ENCODE assay signal across 12 cellular contexts in the genomic region with DNA sequence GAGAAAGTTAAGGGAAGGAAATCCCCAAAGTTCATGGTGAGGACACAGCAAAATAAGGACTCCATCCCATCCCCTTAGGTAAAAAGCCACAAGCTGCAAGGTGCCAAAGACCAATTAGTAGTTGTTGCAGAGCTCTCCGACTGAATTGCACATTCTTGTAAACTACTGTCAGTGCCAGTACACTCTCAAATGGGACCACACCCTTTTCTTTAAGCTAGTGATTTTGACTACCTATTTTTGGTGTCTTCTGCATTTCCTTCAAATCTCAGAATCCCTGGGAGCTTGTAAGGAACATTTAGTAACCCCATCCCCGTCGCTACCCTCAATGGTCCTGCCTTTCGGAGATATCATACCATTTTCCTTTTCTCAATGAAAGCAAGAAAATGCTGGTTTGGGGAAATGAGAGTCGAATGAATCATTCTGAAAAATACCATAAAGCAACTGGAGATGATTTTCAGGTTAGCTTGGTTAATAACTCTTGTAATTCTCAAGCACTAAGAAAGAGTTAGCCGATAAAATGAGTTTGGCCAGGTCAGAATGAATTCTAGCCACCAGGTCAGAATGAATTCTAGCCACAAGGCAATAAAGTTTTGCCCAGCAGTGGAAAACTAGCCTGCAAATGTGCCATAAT. TPM values are rescaled to one million over a fixed set of nuclear protein-coding genes. Genes with fewer than 3 reads are reported as not detected.
A peak's percentile ranks its signal among the peaks of the same experiment; 100 is the strongest.
DNase-seq lines count a peak whose midpoint lies in the region; ATAC-seq and TF ChIP-seq lines count a peak whose summit lies in the region.
"Had no signal": no experiment of that assay in that cellular context is flagged by ENCODE, and none has a peak within 500 bp of the region (broad histone marks: within the 10 kb centered on the region; RNA-seq: fewer than 3 reads in every experiment).

No MANE protein-coding gene starts in this region.

- DNase-seq in NCI-H1694 treated with DMSO at 0.1 percent for 48 hours (lab: John Stamatoyannopoulos, UW) (no peak), UCSD-AML1 (lab: John Stamatoyannopoulos, UW; ENCODE audit: unreplicated experiment) (no peak)
- DNase-seq: activated B cell treated with CpG ODN at 0.5 μM for 24 hours; NCI-H2081; stimulated activated CD4-positive, alpha-beta T cell treated with anti-CD3 and anti-CD28 coated beads, Interleukin-15, amount 100 ng/mL, for 24 hours; stimulated activated naive CD4-positive, alpha-beta T cell treated with Interleukin-2 at 50 U/mL for 16 hours had no signal

- H3K4me3 ChIP-seq in gastroesophageal sphincter: no peak overlapping the region

- H3K27me3 ChIP-seq in gastroesophageal sphincter: no peaks in the 10 kb centered on the region

- peaks cover 24% of the 10 kb centered on the region for H3K4me1 Mint-ChIP-seq in stimulated activated memory B cell treated with anti-CD40 and anti-IgM and Interleukin-4, amounts not matched to agents 10 μg/mL and 1 μg/mL and 100 μg/mL, for 72 hours

- no peak overlapping the region for H3K27ac ChIP-seq in gastroesophageal sphincter
- H3K27ac ChIP-seq: RWPE1 had no signal

- H3K27ac Mint-ChIP-seq in stimulated activated memory B cell treated with anti-CD40 and anti-IgM and Interleukin-4, amounts not matched to agents 10 μg/mL and 1 μg/mL and 100 μg/mL, for 72 hours: no peak overlapping the region
- H3K27ac Mint-ChIP-seq: activated B cell treated with CpG ODN at 0.5 μM for 24 hours had no signal

- ATAC-seq in GM19025 (IDR thresholded peaks at IDR 0.05; ENCODE audit: low read depth, unreplicated experiment) (peak; percentile 60), GM21786 (IDR thresholded peaks at IDR 0.05; ENCODE audit: unreplicated experiment) (peak; percentile 63), HG03196 (IDR thresholded peaks at IDR 0.05; ENCODE audit: unreplicated experiment) (peak; percentile 51), gastroesophageal sphincter (no peak)
- ATAC-seq in stimulated activated memory B cell treated with anti-CD40 and anti-IgM and Interleukin-4, amounts not matched to agents 10 μg/mL and 1 μg/mL and 100 μg/mL, for 72 hours: peak; percentile 20

- no peak for TF ChIP-seq EP300 in gastroesophageal sphincter (IDR thresholded peaks at IDR 0.05)

- no peaks in the 10 kb centered on the region for H3K9me3 Mint-ChIP-seq in stimulated activated memory B cell treated with anti-CD40 and anti-IgM and Interleukin-4, amounts not matched to agents 10 μg/mL and 1 μg/mL and 100 μg/mL, for 72 hours
- H3K9me3 Mint-ChIP-seq: activated B cell treated with CpG ODN at 0.5 μM for 24 hours had no signal

- H3K4me3 Mint-ChIP-seq in stimulated activated memory B cell treated with anti-CD40 and anti-IgM and Interleukin-4, amounts not matched to agents 10 μg/mL and 1 μg/mL and 100 μg/mL, for 72 hours: no peak overlapping the region
- H3K4me3 Mint-ChIP-seq: activated B cell treated with CpG ODN at 0.5 μM for 24 hours had no signal

- no peak for TF ChIP-seq CTCF in gastroesophageal sphincter (IDR thresholded peaks at IDR 0.05)

- no peaks in the 10 kb centered on the region for H3K9me3 ChIP-seq in gastroesophageal sphincter

- H3K36me3 ChIP-seq in gastroesophageal sphincter: no peaks in the 10 kb centered on the region

- 83 to 86% methylated on average over 6 of the region's 6 CpGs for WGBS in gastroesophageal sphincter (ENCODE audit: low coverage in 1 of 2), 2 donors

- H3K36me3 Mint-ChIP-seq in stimulated activated memory B cell treated with anti-CD40 and anti-IgM and Interleukin-4, amounts not matched to agents 10 μg/mL and 1 μg/mL and 100 μg/mL, for 72 hours: peaks cover 7% of the 10 kb centered on the region

- no peaks in the 10 kb centered on the region for H3K27me3 Mint-ChIP-seq in stimulated activated memory B cell treated with anti-CD40 and anti-IgM and Interleukin-4, amounts not matched to agents 10 μg/mL and 1 μg/mL and 100 μg/mL, for 72 hours
- H3K27me3 Mint-ChIP-seq: activated B cell treated with CpG ODN at 0.5 μM for 24 hours had no signal

- peaks cover 0 to 6% (median 0%) of the 10 kb centered on the region in 3 donors for H3K4me1 ChIP-seq in gastroesophageal sphincter

- no peak for TF ChIP-seq POLR2A in gastroesophageal sphincter (IDR thresholded peaks at IDR 0.05)

RNA-seq across cellular contexts. Expression of a gene that starts 5.2 kb away (rescaled TPM):
- total RNA-seq in gastroesophageal sphincter: 10 to 100 TPM; 41.4 to 97.9 (median 61.4) TPM
